Comparison of ENCODE assay signal across 28 cellular contexts in the genomic region with DNA sequence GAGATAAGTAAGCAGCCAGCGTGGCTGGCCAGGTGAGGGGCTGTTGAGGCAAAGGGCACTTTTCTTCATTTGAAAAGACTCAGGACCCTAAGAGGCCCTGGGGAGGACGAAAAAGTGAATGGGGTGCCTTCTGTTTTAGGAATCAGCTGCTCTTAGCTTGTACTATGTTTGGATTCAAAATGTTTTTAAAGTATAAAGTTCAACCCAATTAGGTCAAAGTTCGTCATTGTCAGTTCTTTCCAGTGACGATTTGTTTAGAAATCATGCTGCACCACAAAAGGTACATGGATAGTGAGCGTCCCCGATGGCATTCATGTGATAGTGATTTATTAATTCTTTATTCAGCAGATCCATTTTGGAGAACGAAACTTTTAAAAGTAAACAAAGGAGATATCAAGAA.
"Had no signal": no experiment of that assay in that cellular context is flagged by ENCODE, and none has a peak within 500 bp of the region (broad histone marks: within the 10 kb centered on the region; RNA-seq: fewer than 3 reads in every experiment).

No MANE protein-coding gene starts in this region.

- ATAC-seq: effector memory CD8-positive, alpha-beta T cell; esophagus mucosa; gastrocnemius medialis; heart right ventricle; left colon; left lung; lower lobe of right lung; mucosa of descending colon had no signal

- H3K4me3 ChIP-seq: colonic mucosa, esophagus squamous epithelium, gastrocnemius medialis, heart right ventricle, left lung, lower lobe of right lung, mucosa of descending colon had no signal

- FAIRE-seq: endometrium, kidney had no signal

- H3K27me3 ChIP-seq: colonic mucosa, esophagus squamous epithelium, gastrocnemius medialis, heart right ventricle, left lung had no signal

- H3K9me3 ChIP-seq: colonic mucosa, esophagus squamous epithelium, gastrocnemius medialis, heart right ventricle, left lung, lower lobe of right lung, mucosa of descending colon had no signal

- DNase-seq: cerebellar nuclear complex; colonic mucosa; cortex of kidney; effector CD8-positive, alpha-beta T cell; effector memory CD8-positive, alpha-beta T cell; endodermal cell; erythroblast; esophagus squamous epithelium; foreskin fibroblast; foreskin melanocyte; gastrocnemius medialis; glutamatergic neuron; head of caudate nucleus; heart right ventricle; hippocampal formation; islet precursor cell; kidney; kidney glomerular epithelial cell; left colon; left lung; lower lobe of right lung; mesendoderm; midbrain; mucosa of descending colon; naive B cell had no signal

- H3K36me3 ChIP-seq: colonic mucosa, esophagus squamous epithelium, gastrocnemius medialis, heart right ventricle, left lung, lower lobe of right lung had no signal

- H3K27ac ChIP-seq: colonic mucosa, epithelial cell of prostate, esophagus squamous epithelium, gastrocnemius medialis, heart right ventricle, left lung, lower lobe of right lung had no signal

- H3K4me1 ChIP-seq: colonic mucosa, esophagus squamous epithelium, gastrocnemius medialis, heart right ventricle, left lung, lower lobe of right lung had no signal
